In genomic region chr20:50892394-50892793, GRCh38 we compare ENCODE assay signal across 1 cellular context.
TF ChIP-seq lines count a peak whose summit lies in the region.

No MANE protein-coding gene starts in this region.

TF ChIP-seq in WTC11, 78 proteins besides CTCF, POLR2A, EP300 and RAD21 (continued from another document):
- no peak for TF ChIP-seq MAX (CRISPR knock-in tag; IDR thresholded peaks at IDR 0.05)
- no peak for TF ChIP-seq E2F5 (CRISPR knock-in tag; IDR thresholded peaks at IDR 0.05)
- no peak for TF ChIP-seq EMX1 (CRISPR knock-in tag; IDR thresholded peaks at IDR 0.05)
- TF ChIP-seq JUN (CRISPR knock-in tag; IDR thresholded peaks at IDR 0.05), result no peak
- no peak for TF ChIP-seq ZNF423 (CRISPR knock-in tag; IDR thresholded peaks at IDR 0.05)
- TF ChIP-seq ZSCAN18 (CRISPR knock-in tag; IDR thresholded peaks at IDR 0.05), result no peak
- TF ChIP-seq RELA (CRISPR knock-in tag; IDR thresholded peaks at IDR 0.05; ENCODE audit: borderline replicate concordance), result no peak
- TF ChIP-seq USF1 (CRISPR knock-in tag; IDR thresholded peaks at IDR 0.05), result no peak
- TF ChIP-seq PREB (CRISPR knock-in tag; IDR thresholded peaks at IDR 0.05; ENCODE audit: borderline replicate concordance), result no peak
